In genomic region chr1:1675218-1675617, GRCh38 we compare ENCODE assay signal across 7 cellular contexts. TPM values are rescaled to one million over a fixed set of nuclear protein-coding genes. Genes with fewer than 3 reads are reported as not detected.
DNase-seq lines count a peak whose midpoint lies in the region; ATAC-seq and TF ChIP-seq lines count a peak whose summit lies in the region.
"Not testable (repeated sequence)": the region's sequence is repeated elsewhere in the genome, so short reads cannot be mapped to it uniquely, and the experiment has no call there.

No MANE protein-coding gene starts in this region.

- H3K27me3 Mint-ChIP-seq in CD14-positive monocyte (ENCODE audit: low read depth in 3 of 3); activated B cell treated with CpG ODN at 0.5 μM for 24 hours; central memory CD8-positive, alpha-beta T cell; memory B cell: not testable (repeated sequence)

- H3K36me3 Mint-ChIP-seq in CD14-positive monocyte (peaks cover 28 to 56% of the 10 kb centered on the region in 2 donors), activated B cell treated with CpG ODN at 0.5 μM for 24 hours (ENCODE audit: low read depth) (peaks cover 21% of the 10 kb centered on the region)
- H3K36me3 Mint-ChIP-seq in central memory CD8-positive, alpha-beta T cell (ENCODE audit: insufficient read depth) = peaks cover 18% of the 10 kb centered on the region
- H3K36me3 Mint-ChIP-seq in memory B cell = not testable (repeated sequence)

- not testable (repeated sequence) for H3K4me1 Mint-ChIP-seq in CD14-positive monocyte
- H3K4me1 Mint-ChIP-seq in activated B cell treated with CpG ODN at 0.5 μM for 24 hours (peaks cover 32% of the 10 kb centered on the region), memory B cell (peaks cover 18% of the 10 kb centered on the region)
- peaks cover 21% of the 10 kb centered on the region for H3K4me1 Mint-ChIP-seq in central memory CD8-positive, alpha-beta T cell

- 72 to 95% (median 91%) methylated on average over 7 to 15 of the region's 18 CpGs for WGBS in stomach, 5 donors

- H3K4me1 ChIP-seq in stomach = peaks cover 15 to 28% (median 25%) of the 10 kb centered on the region in 4 donors

- not testable (repeated sequence) for H3K27ac ChIP-seq in stomach

- H3K27ac Mint-ChIP-seq in CD14-positive monocyte; central memory CD8-positive, alpha-beta T cell (ENCODE audit: low read depth); memory B cell: not testable (repeated sequence)
- H3K27ac Mint-ChIP-seq in activated B cell treated with CpG ODN at 0.5 μM for 24 hours = peak overlapping the region; percentile 69

- TF ChIP-seq CTCF in CD14-positive monocyte (IDR thresholded peaks at IDR 0.05); activated B cell treated with CpG ODN at 0.5 μM for 24 hours (IDR thresholded peaks at IDR 0.05); stomach (IDR thresholded peaks at IDR 0.05): not testable (repeated sequence)

- not testable (repeated sequence) for H3K9me3 Mint-ChIP-seq in CD14-positive monocyte; activated B cell treated with CpG ODN at 0.5 μM for 24 hours; central memory CD8-positive, alpha-beta T cell; memory B cell

- peak; percentile 10 for DNase-seq in CD14-positive monocyte (ENCODE audit: low spot score)
- DNase-seq in activated B cell treated with CpG ODN at 0.5 μM for 24 hours; central memory CD8-positive, alpha-beta T cell (ENCODE audit: low spot score in 2 of 2): not testable (repeated sequence)
- DNase-seq in memory B cell (ENCODE audit: low spot score in 2 of 2) = peak in 1 of 2 donors; percentile 34
- DNase-seq in stomach = peak; percentile 1

- peaks cover 17 to 52% (median 36%) of the 10 kb centered on the region in 4 donors for H3K36me3 ChIP-seq in stomach

- H3K9me3 ChIP-seq in stomach = not testable (repeated sequence)

- POLR2A ChIA-PET in activated B cell treated with CpG ODN at 0.5 μM for 24 hours (lab: Charles Lee) = not testable (repeated sequence)

- peak; percentile 20 for ATAC-seq in GM18867 (IDR thresholded peaks at IDR 0.05; ENCODE audit: unreplicated experiment)
- peak; percentile 32 for ATAC-seq in HG03439 (IDR thresholded peaks at IDR 0.05; ENCODE audit: unreplicated experiment)
- ATAC-seq in activated B cell treated with CpG ODN at 0.5 μM for 24 hours (ENCODE audit: low read depth) = not testable (repeated sequence)
- ATAC-seq in central memory CD8-positive, alpha-beta T cell (replicated peaks; ENCODE audit: extremely low read depth, poor library complexity, severe bottlenecking) = peak; percentile 5
- peak; percentile 18 for ATAC-seq in memory B cell (ENCODE audit: low read depth)

- not testable (repeated sequence) for TF ChIP-seq EP300 in stomach (IDR thresholded peaks at IDR 0.05)

- not testable (repeated sequence) for H3K4me3 Mint-ChIP-seq in CD14-positive monocyte; activated B cell treated with CpG ODN at 0.5 μM for 24 hours; central memory CD8-positive, alpha-beta T cell; memory B cell

- TF ChIP-seq POLR2A in stomach (IDR thresholded peaks at IDR 0.05) = not testable (repeated sequence)

- H3K4me3 ChIP-seq in stomach = not testable (repeated sequence)

- CTCF ChIA-PET in activated B cell treated with CpG ODN at 0.5 μM for 24 hours (lab: Charles Lee) = not testable (repeated sequence)

- H3K27me3 ChIP-seq in stomach = not testable (repeated sequence)

- intact Hi-C loops in CD14-positive monocyte (cut with micrococcal nuclease); stomach (cut with DNase I; ENCODE audit: low total_unique reads): not testable (repeated sequence)
- intact Hi-C loops in activated B cell treated with CpG ODN at 0.5 μM for 24 hours (cut with micrococcal nuclease) = loop anchor here (5.0 kb wide), 1 partner anchor 58 kb away; the partner anchor contains the start of gene MIB2

RNA-seq across cellular contexts. Expression of gene CDK11B, which starts 16.4 kb away (rescaled TPM):
- polyA plus RNA-seq in CD14-positive monocyte = 1 to 10 TPM; 2.5 to 6.6 TPM
- 28.5 and 29.1 TPM in 2 replicates for total RNA-seq in activated B cell treated with CpG ODN at 0.5 μM for 24 hours
- total RNA-seq in stomach = 10 to 100 TPM in 4 of 5 donors, 1 to 10 TPM in 1; 9.0 to 62.6 (median 29.3) TPM
- 10 to 100 TPM; 21.6 to 37.4 (median 27.9) TPM for polyA plus RNA-seq in stomach

RNA-seq across cellular contexts. Expression of gene SLC35E2B, which starts 17.4 kb away (rescaled TPM):
- polyA plus RNA-seq in CD14-positive monocyte (10 to 100 TPM; 12.2 to 17.7 TPM), stomach (10 to 100 TPM; 11.2 to 16.7 (median 11.3) TPM)
- total RNA-seq in activated B cell treated with CpG ODN at 0.5 μM for 24 hours (47.6 and 54.7 TPM in 2 replicates), stomach (100 to 1,000 TPM in 1 of 5 donors, 10 to 100 TPM in 4; 16.9 to 105 (median 64.5) TPM)

RNA-seq across cellular contexts. Expression of gene MMP23B, which starts 43.2 kb away (rescaled TPM):
- polyA plus RNA-seq in CD14-positive monocyte (under 1 TPM; 0.21 to 0.24 TPM), stomach (10 to 100 TPM in 2 of 3 donors, 1 to 10 TPM in 1; 5.5 to 16.2 (median 12.7) TPM)
- total RNA-seq in activated B cell treated with CpG ODN at 0.5 μM for 24 hours (0.32 and 0.35 TPM in 2 replicates), stomach (100 to 1,000 TPM in 1 of 5 donors, 10 to 100 TPM in 4; 15.1 to 111 (median 19.3) TPM)

RNA-seq across cellular contexts. Expression of gene CDK11A, which starts 48.9 kb away (rescaled TPM):
- 10 to 100 TPM in 1 of 2 donors, 1 to 10 TPM in 1; 4.4 to 13.3 TPM for polyA plus RNA-seq in CD14-positive monocyte
- 48.6 and 58.9 TPM in 2 replicates for total RNA-seq in activated B cell treated with CpG ODN at 0.5 μM for 24 hours
- total RNA-seq in stomach = 100 to 1,000 TPM in 3 of 5 donors, 10 to 100 TPM in 2; 46.1 to 233 (median 126) TPM
- polyA plus RNA-seq in stomach = 10 to 100 TPM; 27.3 to 68.7 (median 31.6) TPM

RNA-seq across cellular contexts. Expression of gene MIB2, which starts 59.9 kb away (rescaled TPM):
- polyA plus RNA-seq in CD14-positive monocyte (1 to 10 TPM; 5.4 to 5.6 TPM), stomach (100 to 1,000 TPM; 124 to 139 (median 136) TPM)
- total RNA-seq in activated B cell treated with CpG ODN at 0.5 μM for 24 hours (27.6 and 36.4 TPM in 2 replicates), stomach (100 to 1,000 TPM in 3 of 5 donors, 10 to 100 TPM in 2; 21.5 to 871 (median 193) TPM)

Comparison
In these comparisons a context has a peak if more than half of its experiments do, and no peak if none do; other contexts are left out.
1. RNA of gene MMP23B, which starts 43.2 kb away (total RNA-seq): 15.1 to 111 TPM in stomach; 0.32 to 0.35 TPM in activated B cell treated with CpG ODN at 0.5 μM for 24 hours; every median in the first group is over 10 times any median in the second.